8 cellular contexts compared by ENCODE assay signal in the genomic region with DNA sequence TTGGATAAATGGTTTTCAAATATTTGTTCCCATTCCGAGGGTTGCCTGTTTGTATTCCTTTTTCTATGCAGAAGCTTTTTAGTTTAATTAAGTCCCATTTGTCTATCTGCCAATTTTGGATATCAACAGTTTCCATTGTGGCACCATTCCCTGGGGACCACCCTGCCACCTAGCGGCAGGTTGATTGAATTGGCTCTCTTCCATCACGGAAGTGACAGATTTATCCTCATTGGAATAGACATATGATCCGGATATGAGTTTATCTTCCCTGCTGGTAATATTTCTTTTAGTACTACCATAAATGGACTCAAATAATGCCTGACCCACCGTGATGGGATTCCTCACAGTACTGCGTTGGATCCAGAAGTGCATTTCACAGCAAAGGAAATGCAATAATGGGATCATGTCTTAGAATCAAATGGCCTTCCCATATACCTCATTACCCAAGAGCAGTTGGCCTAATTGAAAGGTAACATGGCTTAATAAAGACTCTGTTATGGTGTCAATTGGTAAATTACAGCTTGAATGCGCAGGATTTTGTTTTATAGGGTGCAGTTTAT.
DNase-seq lines count a peak whose midpoint lies in the region; ATAC-seq and TF ChIP-seq lines count a peak whose summit lies in the region.

No MANE protein-coding gene starts in this region.

- no peak for DNase-seq in GM10248 (ENCODE audit: extremely low spot score)
- DNase-seq in NT2/D1 (ENCODE audit: low read depth, low spot score): peak; percentile 48
- DNase-seq in erythroblast (lab: John Stamatoyannopoulos, UW): peak; percentile 27 to 58
- peak; percentile 62 for DNase-seq in renal cortical epithelial cell (ENCODE audit: low read depth)
- DNase-seq in prostate gland (ENCODE audit: low spot score): no peak

- POLR2A ChIA-PET in GM10248 (lab: Yijun Ruan, JAX): no interaction called here

- intact Hi-C loops in prostate gland (cut with DNase I): no loop called here

- no peaks in the 10 kb centered on the region for H3K9me3 ChIP-seq in NT2/D1 (ENCODE audit: insufficient read depth, low read length)
- H3K9me3 ChIP-seq in prostate gland: no peaks in the 10 kb centered on the region

- CTCF ChIA-PET in GM10248 (lab: Yijun Ruan, JAX): interaction anchor here (1.0 kb wide), 1 partner anchor 16 kb away, joined by 4 read pairs; no protein-coding TSS in a partner anchor

- H3K4me3 ChIP-seq in NT2/D1 (ENCODE audit: insufficient read length, low read depth) (no peak overlapping the region), prostate gland (no peak overlapping the region)

- no peaks in the 10 kb centered on the region for H3K36me3 ChIP-seq in NT2/D1 (ENCODE audit: insufficient read depth, insufficient read length, low read length)
- no peaks in the 10 kb centered on the region for H3K36me3 ChIP-seq in prostate gland

- H3K9ac ChIP-seq in NT2/D1 (ENCODE audit: insufficient read length, low read depth): no peak overlapping the region

- 37% methylated on average over 7 of the region's 7 CpGs for WGBS in prostate gland

- ATAC-seq in HG03354 (IDR thresholded peaks at IDR 0.05; ENCODE audit: poor library complexity, severe bottlenecking, unreplicated experiment): peak; percentile 80
- no peak for ATAC-seq in HG03280 (IDR thresholded peaks at IDR 0.05; ENCODE audit: unreplicated experiment)
- ATAC-seq in GM18858 (IDR thresholded peaks at IDR 0.05; ENCODE audit: unreplicated experiment): no peak

- H3K27ac ChIP-seq in prostate gland: no peak overlapping the region

- H3K4me1 ChIP-seq in NT2/D1 (ENCODE audit: insufficient read depth, insufficient read length) (no peaks in the 10 kb centered on the region), prostate gland (replicated peaks) (no peaks in the 10 kb centered on the region)

- H3K27me3 ChIP-seq in NT2/D1 (ENCODE audit: insufficient read depth, insufficient read length): no peaks in the 10 kb centered on the region
- no peaks in the 10 kb centered on the region for H3K27me3 ChIP-seq in prostate gland (replicated peaks; ENCODE audit: insufficient read depth)

- TF ChIP-seq POLR2A in erythroblast (IDR thresholded peaks at IDR 0.05; ENCODE audit: low read length) (no peak), prostate gland (IDR thresholded peaks at IDR 0.05) (no peak)

- TF ChIP-seq CTCF in GM10248 (IDR thresholded peaks at IDR 0.05; ENCODE audit: control extremely low read depth, extremely low read depth, low read depth, missing control alignments) (peak; percentile 49), prostate gland (IDR thresholded peaks at IDR 0.05) (peak in 1 of 4 experiments; percentile 36)

Comparison
In these comparisons a context has a peak if more than half of its experiments do, and no peak if none do; other contexts are left out.
1. DNase-seq: peak in NT2/D1 (single experiment), erythroblast (2 of 2) and renal cortical epithelial cell (single experiment); none in GM10248 (single experiment) and prostate gland (single experiment).